In the genomic region with DNA sequence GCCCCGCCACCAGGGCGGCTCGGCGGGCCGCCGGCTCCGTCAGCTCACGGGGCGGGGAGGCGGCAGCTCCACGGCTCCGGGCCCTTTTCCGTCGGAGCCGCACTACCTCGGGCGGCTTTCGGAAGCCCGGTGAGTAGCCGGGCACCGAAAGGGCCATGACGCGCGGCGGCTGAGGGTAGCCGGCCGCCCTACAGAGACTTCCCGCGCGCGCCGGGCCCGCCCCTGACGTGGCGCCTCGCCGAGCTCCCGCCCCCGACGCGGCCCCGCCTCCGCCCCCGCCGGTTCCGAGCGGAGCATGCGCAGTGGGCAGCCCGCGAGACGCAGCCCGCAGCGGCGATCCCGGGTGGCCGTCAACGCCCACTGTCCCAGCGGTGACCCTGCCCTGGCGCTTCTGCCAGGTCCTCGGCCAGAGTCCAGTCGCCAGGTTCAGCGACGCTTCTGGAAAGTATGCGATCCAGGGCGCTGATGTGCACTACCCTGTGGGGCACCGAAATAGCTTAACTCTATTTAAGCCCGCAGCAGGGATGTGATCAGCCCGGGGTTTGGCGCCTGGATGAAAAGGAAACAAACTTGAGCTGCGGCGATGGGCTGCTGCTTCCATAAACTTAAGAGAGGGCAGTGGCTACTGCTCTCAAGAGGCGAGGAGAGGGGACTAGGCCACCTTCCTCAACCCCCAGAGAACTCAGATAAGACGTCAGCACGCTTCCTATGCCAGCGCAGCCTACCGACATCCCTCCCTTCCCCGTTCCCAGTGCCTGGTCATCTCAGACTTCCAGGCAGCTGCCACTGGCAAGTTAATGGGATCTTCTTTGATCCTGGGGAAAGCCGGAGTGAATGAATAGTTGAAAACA, we compare ENCODE assay signal across 8 cellular contexts. TPM values are rescaled to one million over a fixed set of nuclear protein-coding genes. Genes with fewer than 3 reads are reported as not detected.
DNase-seq lines count a peak whose midpoint lies in the region; ATAC-seq and TF ChIP-seq lines count a peak whose summit lies in the region.

Gene DONSON (minus strand): TSS at position 200 of the 851 bp plus-strand sequence. CDS start 43 bp downstream, at position 157.

- H3K27ac ChIP-seq in liver (ENCODE audit: low read depth in 1 of 2, low read length in 2 of 2), result peak within 1 kb of the TSS; percentile 90 to 94

- no peak for TF ChIP-seq CTCF in liver (IDR thresholded peaks at IDR 0.05; ENCODE audit: low read depth, low read length, missing input control)

- H3K9ac ChIP-seq in liver (ENCODE audit: low read depth in 1 of 2, low read length in 2 of 2), result peak within 1 kb of the TSS; percentile 48 to 70

- H3K9me3 ChIP-seq in liver (ENCODE audit: control insufficient read depth in 4 of 4, low read length in 3 of 4), result no peaks in the 10 kb centered on the region

- H3K36me3 ChIP-seq in liver (ENCODE audit: control insufficient read depth in 4 of 4, insufficient read depth in 3 of 4, low read depth in 1 of 4, low read length in 3 of 4), result peaks cover 0 to 3% (median 0%) of the 10 kb centered on the region in 4 donors

- no peaks in the 10 kb centered on the region for H3K27me3 ChIP-seq in liver (ENCODE audit: control insufficient read depth in 4 of 4, insufficient read depth in 4 of 4, low read length in 3 of 4)

- TF ChIP-seq RAD21 in liver (IDR thresholded peaks at IDR 0.05), result peak in 1 of 2 donors; percentile 29

- under 1% methylated on average over 78 of the region's 78 CpGs for WGBS in liver

- ATAC-seq in GM19351 (IDR thresholded peaks at IDR 0.05; ENCODE audit: unreplicated experiment) (peak; percentile 79), HG03520 (IDR thresholded peaks at IDR 0.05; ENCODE audit: unreplicated experiment) (peak; percentile 84)

- H3K4me3 ChIP-seq in liver (ENCODE audit: low read depth in 1 of 3, low read length in 3 of 3), result peak within 1 kb of the TSS; percentile 45 to 88 (median 84)

- peak; percentile 96 for DNase-seq in CD1c-positive myeloid dendritic cell (ENCODE audit: extremely low spot score)
- peak; percentile 58 for DNase-seq in NCI-H748 treated with DMSO at 0.1 percent for 48 hours (lab: John Stamatoyannopoulos, UW)
- peak; percentile 85 to 88 for DNase-seq in activated CD4-positive, alpha-beta T cell treated with anti-CD3 and anti-CD28 coated beads, Interleukin-2, amount 50 U/mL, for 48 hours
- DNase-seq in dermis microvascular lymphatic vessel endothelial cell (ENCODE audit: low read depth in 2 of 2), result peak; percentile 71 to 86
- peak; percentile 86 for DNase-seq in stimulated activated CD4-positive, alpha-beta T cell treated with anti-CD3 and anti-CD28 coated beads, Interleukin-4, amount 100 ng/mL, for 24 hours

- H3K4me1 ChIP-seq in liver (ENCODE audit: control insufficient read depth in 4 of 4, insufficient read depth in 4 of 4, low read length in 3 of 4), result peaks cover 4 to 17% (median 10%) of the 10 kb centered on the region in 4 donors

TF ChIP-seq in liver, 16 proteins besides CTCF, POLR2A, EP300 and RAD21:
- TF ChIP-seq SP1 (IDR thresholded peaks at IDR 0.05) (peak; percentile 99), JUND (IDR thresholded peaks at IDR 0.05) (peak; percentile 17 to 43), YY1 (IDR thresholded peaks at IDR 0.05) (peak; percentile 84), HNF4G (IDR thresholded peaks at IDR 0.05) (peak; percentile 83), NR2F2 (IDR thresholded peaks at IDR 0.05) (peak; percentile 30), RXRA (IDR thresholded peaks at IDR 0.05) (peak; percentile 93), GABPA (IDR thresholded peaks at IDR 0.05 in 1 of 2, conservative IDR thresholded peaks at IDR 0.05 in 1 of 2) (no peak), ATF3 (IDR thresholded peaks at IDR 0.05) (no peak), HNF4A (conservative IDR thresholded peaks at IDR 0.05) (peak; percentile 90 to 92), FOXA1 (IDR thresholded peaks at IDR 0.05) (no peak), FOXA2 (IDR thresholded peaks at IDR 0.05) (no peak), TAF1 (conservative IDR thresholded peaks at IDR 0.05) (peak; percentile 28), EGR1 (IDR thresholded peaks at IDR 0.05; ENCODE audit: low read depth in 2 of 2) (peak; percentile 38 to 78), MAX (IDR thresholded peaks at IDR 0.05) (peak; percentile 46)
- TF ChIP-seq, protein P1, sequence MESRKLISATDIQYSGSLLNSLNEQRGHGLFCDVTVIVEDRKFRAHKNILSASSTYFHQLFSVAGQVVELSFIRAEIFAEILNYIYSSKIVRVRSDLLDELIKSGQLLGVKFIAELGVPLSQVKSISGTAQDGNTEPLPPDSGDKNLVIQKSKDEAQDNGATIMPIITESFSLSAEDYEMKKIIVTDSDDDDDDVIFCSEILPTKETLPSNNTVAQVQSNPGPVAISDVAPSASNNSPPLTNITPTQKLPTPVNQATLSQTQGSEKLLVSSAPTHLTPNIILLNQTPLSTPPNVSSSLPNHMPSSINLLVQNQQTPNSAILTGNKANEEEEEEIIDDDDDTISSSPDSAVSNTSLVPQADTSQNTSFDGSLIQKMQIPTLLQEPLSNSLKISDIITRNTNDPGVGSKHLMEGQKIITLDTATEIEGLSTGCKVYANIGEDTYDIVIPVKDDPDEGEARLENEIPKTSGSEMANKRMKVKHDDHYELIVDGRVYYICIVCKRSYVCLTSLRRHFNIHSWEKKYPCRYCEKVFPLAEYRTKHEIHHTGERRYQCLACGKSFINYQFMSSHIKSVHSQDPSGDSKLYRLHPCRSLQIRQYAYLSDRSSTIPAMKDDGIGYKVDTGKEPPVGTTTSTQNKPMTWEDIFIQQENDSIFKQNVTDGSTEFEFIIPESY (IDR thresholded peaks at IDR 0.05), result no peak
- TF ChIP-seq, protein P2, sequence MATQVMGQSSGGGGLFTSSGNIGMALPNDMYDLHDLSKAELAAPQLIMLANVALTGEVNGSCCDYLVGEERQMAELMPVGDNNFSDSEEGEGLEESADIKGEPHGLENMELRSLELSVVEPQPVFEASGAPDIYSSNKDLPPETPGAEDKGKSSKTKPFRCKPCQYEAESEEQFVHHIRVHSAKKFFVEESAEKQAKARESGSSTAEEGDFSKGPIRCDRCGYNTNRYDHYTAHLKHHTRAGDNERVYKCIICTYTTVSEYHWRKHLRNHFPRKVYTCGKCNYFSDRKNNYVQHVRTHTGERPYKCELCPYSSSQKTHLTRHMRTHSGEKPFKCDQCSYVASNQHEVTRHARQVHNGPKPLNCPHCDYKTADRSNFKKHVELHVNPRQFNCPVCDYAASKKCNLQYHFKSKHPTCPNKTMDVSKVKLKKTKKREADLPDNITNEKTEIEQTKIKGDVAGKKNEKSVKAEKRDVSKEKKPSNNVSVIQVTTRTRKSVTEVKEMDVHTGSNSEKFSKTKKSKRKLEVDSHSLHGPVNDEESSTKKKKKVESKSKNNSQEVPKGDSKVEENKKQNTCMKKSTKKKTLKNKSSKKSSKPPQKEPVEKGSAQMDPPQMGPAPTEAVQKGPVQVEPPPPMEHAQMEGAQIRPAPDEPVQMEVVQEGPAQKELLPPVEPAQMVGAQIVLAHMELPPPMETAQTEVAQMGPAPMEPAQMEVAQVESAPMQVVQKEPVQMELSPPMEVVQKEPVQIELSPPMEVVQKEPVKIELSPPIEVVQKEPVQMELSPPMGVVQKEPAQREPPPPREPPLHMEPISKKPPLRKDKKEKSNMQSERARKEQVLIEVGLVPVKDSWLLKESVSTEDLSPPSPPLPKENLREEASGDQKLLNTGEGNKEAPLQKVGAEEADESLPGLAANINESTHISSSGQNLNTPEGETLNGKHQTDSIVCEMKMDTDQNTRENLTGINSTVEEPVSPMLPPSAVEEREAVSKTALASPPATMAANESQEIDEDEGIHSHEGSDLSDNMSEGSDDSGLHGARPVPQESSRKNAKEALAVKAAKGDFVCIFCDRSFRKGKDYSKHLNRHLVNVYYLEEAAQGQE (IDR thresholded peaks at IDR 0.05), result peak; percentile 91

RNA-seq across cellular contexts. Expression of gene DONSON, which starts in this region (rescaled TPM):
- total RNA-seq in dermis microvascular lymphatic vessel endothelial cell, result 8.7 and 11.4 TPM in 2 replicates
- 10 to 100 TPM in 1 of 2 donors, 1 to 10 TPM in 1; 9.9 to 22.6 TPM for total RNA-seq in liver
- 1 to 10 TPM; 4.8 to 6.8 TPM for polyA plus RNA-seq in liver

Comparison
In these comparisons a context has a peak if more than half of its experiments do, and no peak if none do; other contexts are left out.
1. Peak in every context shown above with its lines: DNase-seq, ATAC-seq, H3K4me3 ChIP-seq and H3K27ac ChIP-seq.